ENCODE assay signal across 13 cellular contexts in genomic region chrX:150544222-150544787, GRCh38. TPM values are rescaled to one million over a fixed set of nuclear protein-coding genes. Genes with fewer than 3 reads are reported as not detected.
A peak's percentile ranks its signal among the peaks of the same experiment; 100 is the strongest.
DNase-seq lines count a peak whose midpoint lies in the region; ATAC-seq and TF ChIP-seq lines count a peak whose summit lies in the region.
"Had no signal": no experiment of that assay in that cellular context is flagged by ENCODE, and none has a peak within 500 bp of the region (broad histone marks: within the 10 kb centered on the region; RNA-seq: fewer than 3 reads in every experiment).

No MANE protein-coding gene starts in this region.

- no peaks in the 10 kb centered on the region for H3K9me3 Mint-ChIP-seq in activated naive CD4-positive, alpha-beta T cell treated with anti-CD3 and anti-CD28 coated beads, Interleukin-2, amount 10 ng/mL, durations not matched to agents 7 days and 5 days
- no peaks in the 10 kb centered on the region for H3K9me3 Mint-ChIP-seq in activated CD4-positive, alpha-beta memory T cell treated with anti-CD3 and anti-CD28 coated beads for 36 hours
- H3K9me3 Mint-ChIP-seq in neural progenitor cell: peaks cover 13% of the 10 kb centered on the region
- H3K9me3 Mint-ChIP-seq: stimulated activated naive CD8-positive, alpha-beta T cell treated with anti-CD3 and anti-CD28 coated beads, Interleukin-15, Interleukin-2, amounts not matched to agents 100 ng/mL and 50 ng/mL, for 24 hours had no signal

- ATAC-seq in GM18502 (IDR thresholded peaks at IDR 0.05; ENCODE audit: poor library complexity, unreplicated experiment): no peak

- no peak overlapping the region for H3K4me3 ChIP-seq in neural progenitor cell

- no peaks in the 10 kb centered on the region for H3K36me3 Mint-ChIP-seq in activated naive CD4-positive, alpha-beta T cell treated with anti-CD3 and anti-CD28 coated beads, Interleukin-2, amount 10 ng/mL, durations not matched to agents 7 days and 5 days
- no peaks in the 10 kb centered on the region for H3K36me3 Mint-ChIP-seq in activated CD4-positive, alpha-beta memory T cell treated with anti-CD3 and anti-CD28 coated beads for 36 hours
- no peaks in the 10 kb centered on the region for H3K36me3 Mint-ChIP-seq in neural progenitor cell

- intact Hi-C loops in activated CD4-positive, alpha-beta memory T cell treated with anti-CD3 and anti-CD28 coated beads for 36 hours (cut with micrococcal nuclease): no loop called here

- peaks cover 33% of the 10 kb centered on the region for H3K4me1 Mint-ChIP-seq in activated naive CD4-positive, alpha-beta T cell treated with anti-CD3 and anti-CD28 coated beads, Interleukin-2, amount 10 ng/mL, durations not matched to agents 7 days and 5 days
- H3K4me1 Mint-ChIP-seq in activated CD4-positive, alpha-beta memory T cell treated with anti-CD3 and anti-CD28 coated beads for 36 hours (ENCODE audit: low read depth): peaks cover 26% of the 10 kb centered on the region
- H3K4me1 Mint-ChIP-seq in neural progenitor cell: peaks cover 16% of the 10 kb centered on the region

- no peaks in the 10 kb centered on the region for H3K36me3 ChIP-seq in neural progenitor cell

- H2AFZ ChIP-seq in neural progenitor cell (replicated peaks): no peak overlapping the region

- peak; percentile 27 for TF ChIP-seq CTCF in neural progenitor cell (IDR thresholded peaks at IDR 0.05)

- CTCF ChIA-PET in activated naive CD4-positive, alpha-beta T cell treated with anti-CD3 and anti-CD28 coated beads, Interleukin-2, amount 10 ng/mL, durations not matched to agents 7 days and 5 days (lab: Charles Lee): interaction anchor here (1.1 to 3.4 kb wide), 6 partner anchors 43 to 136 kb away, joined by 3 to 13 read pairs (median 7); no protein-coding TSS in a partner anchor
- CTCF ChIA-PET in activated CD4-positive, alpha-beta memory T cell treated with anti-CD3 and anti-CD28 coated beads for 36 hours (lab: Charles Lee): interaction anchor here (1.1 kb wide), 1 partner anchor 26 kb away, joined by 3 read pairs; no protein-coding TSS in a partner anchor

- H3K27ac ChIP-seq in neural progenitor cell: no peak overlapping the region

- H3K27me3 ChIP-seq in neural progenitor cell: peaks cover 29% of the 10 kb centered on the region

- H3K4me2 ChIP-seq in neural progenitor cell: no peak overlapping the region

- no peak overlapping the region for H3K9ac ChIP-seq in neural progenitor cell

- peak; percentile 34 for DNase-seq in activated naive CD4-positive, alpha-beta T cell treated with anti-CD3 and anti-CD28 coated beads, Interleukin-2, amount 10 ng/mL, durations not matched to agents 7 days and 5 days
- no peak for DNase-seq in activated naive CD4-positive, alpha-beta T cell (lab: John Stamatoyannopoulos, UW)
- peak; percentile 33 for DNase-seq in activated CD4-positive, alpha-beta memory T cell treated with anti-CD3 and anti-CD28 coated beads for 36 hours
- DNase-seq in neural progenitor cell (ENCODE audit: low spot score): peak; percentile 50
- no peak for DNase-seq in NCI-H2196 treated with DMSO at 0.1 percent for 48 hours (lab: John Stamatoyannopoulos, UW; ENCODE audit: unreplicated experiment)
- no peak for DNase-seq in glomerular visceral epithelial cell (ENCODE audit: extremely low spot score)
- DNase-seq: amniotic stem cell, NCI-H1417 had no signal

- no peak overlapping the region for H3K4me3 Mint-ChIP-seq in activated naive CD4-positive, alpha-beta T cell treated with anti-CD3 and anti-CD28 coated beads, Interleukin-2, amount 10 ng/mL, durations not matched to agents 7 days and 5 days
- H3K4me3 Mint-ChIP-seq in activated CD4-positive, alpha-beta memory T cell treated with anti-CD3 and anti-CD28 coated beads for 36 hours: no peak overlapping the region
- H3K4me3 Mint-ChIP-seq in neural progenitor cell: no peak overlapping the region
- H3K4me3 Mint-ChIP-seq: stimulated activated naive CD8-positive, alpha-beta T cell treated with anti-CD3 and anti-CD28 coated beads, Interleukin-15, Interleukin-2, amounts not matched to agents 100 ng/mL and 50 ng/mL, for 24 hours had no signal

- no peaks in the 10 kb centered on the region for H3K9me3 ChIP-seq in neural progenitor cell (ENCODE audit: low read depth)

- H3F3A ChIP-seq in neural progenitor cell (ENCODE audit: low read depth): no peaks in the 10 kb centered on the region

- H3K79me2 ChIP-seq in neural progenitor cell (ENCODE audit: low read depth): no peaks in the 10 kb centered on the region

- TF ChIP-seq RAD21 in Ishikawa (IDR thresholded peaks at IDR 0.05; ENCODE audit: low read depth): peak; percentile 13; the same call in 1 of the 2 replicates

- H3K27ac Mint-ChIP-seq in activated naive CD4-positive, alpha-beta T cell treated with anti-CD3 and anti-CD28 coated beads, Interleukin-2, amount 10 ng/mL, durations not matched to agents 7 days and 5 days: no peak overlapping the region
- H3K27ac Mint-ChIP-seq in activated CD4-positive, alpha-beta memory T cell treated with anti-CD3 and anti-CD28 coated beads for 36 hours: no peak overlapping the region
- H3K27ac Mint-ChIP-seq in neural progenitor cell: no peak overlapping the region
- H3K27ac Mint-ChIP-seq: nephron; stimulated activated naive CD8-positive, alpha-beta T cell treated with anti-CD3 and anti-CD28 coated beads, Interleukin-15, Interleukin-2, amounts not matched to agents 100 ng/mL and 50 ng/mL, for 24 hours had no signal

- H3K27me3 Mint-ChIP-seq in activated naive CD4-positive, alpha-beta T cell treated with anti-CD3 and anti-CD28 coated beads, Interleukin-2, amount 10 ng/mL, durations not matched to agents 7 days and 5 days: no peaks in the 10 kb centered on the region
- no peaks in the 10 kb centered on the region for H3K27me3 Mint-ChIP-seq in activated CD4-positive, alpha-beta memory T cell treated with anti-CD3 and anti-CD28 coated beads for 36 hours
- peaks cover 5% of the 10 kb centered on the region for H3K27me3 Mint-ChIP-seq in neural progenitor cell (ENCODE audit: insufficient read depth, low read depth)
- H3K27me3 Mint-ChIP-seq: B cell; stimulated activated naive CD8-positive, alpha-beta T cell treated with anti-CD3 and anti-CD28 coated beads, Interleukin-15, Interleukin-2, amounts not matched to agents 100 ng/mL and 50 ng/mL, for 24 hours had no signal

- POLR2A ChIA-PET in activated CD4-positive, alpha-beta memory T cell treated with anti-CD3 and anti-CD28 coated beads for 36 hours (lab: Charles Lee): no interaction called here

- no peaks in the 10 kb centered on the region for H4K20me1 ChIP-seq in neural progenitor cell (ENCODE audit: low read depth)

- TF ChIP-seq EP300 in Ishikawa (IDR thresholded peaks at IDR 0.05; ENCODE audit: borderline replicate concordance): no peak

- no peaks in the 10 kb centered on the region for H3K4me1 ChIP-seq in neural progenitor cell

TF ChIP-seq in Ishikawa, 13 proteins besides CTCF, POLR2A, EP300 and RAD21:
- TF ChIP-seq CEBPB (IDR thresholded peaks at IDR 0.05): no peak
- TF ChIP-seq ZBTB7A (IDR thresholded peaks at IDR 0.05; ENCODE audit: low read depth): no peak
- no peak for TF ChIP-seq YY1 (IDR thresholded peaks at IDR 0.05; ENCODE audit: low read depth)
- no peak for TF ChIP-seq USF1 (IDR thresholded peaks at IDR 0.05)
- no peak for TF ChIP-seq MAX (IDR thresholded peaks at IDR 0.05)
- TF ChIP-seq TAF1 (IDR thresholded peaks at IDR 0.05; ENCODE audit: low read depth): no peak
- TF ChIP-seq NFIC (IDR thresholded peaks at IDR 0.05): no peak
- TF ChIP-seq TEAD4 (IDR thresholded peaks at IDR 0.05): no peak

RNA-seq across cellular contexts. Expression of gene MTM1, which starts 24.1 kb away (rescaled TPM):
- 10 to 100 TPM; 24.4 to 24.6 TPM for total RNA-seq in activated CD4-positive, alpha-beta memory T cell treated with anti-CD3 and anti-CD28 coated beads for 36 hours
- 12.3 and 15.3 TPM in 2 replicates for total RNA-seq in neural progenitor cell (ENCODE audit: low replicate concordance)

Comparison
In these comparisons a context has a peak if more than half of its experiments do, and no peak if none do; other contexts are left out.
1. DNase-seq: peak in activated naive CD4-positive, alpha-beta T cell treated with anti-CD3 and anti-CD28 coated beads, Interleukin-2, amount 10 ng/mL, durations not matched to agents 7 days and 5 days (single experiment), activated CD4-positive, alpha-beta memory T cell treated with anti-CD3 and anti-CD28 coated beads for 36 hours (single experiment) and neural progenitor cell (single experiment); none in activated naive CD4-positive, alpha-beta T cell (0 of 4), NCI-H2196 treated with DMSO at 0.1 percent for 48 hours (single experiment) and glomerular visceral epithelial cell (single experiment).